Comparison of ENCODE assay signal across 8 cellular contexts in the genomic region with DNA sequence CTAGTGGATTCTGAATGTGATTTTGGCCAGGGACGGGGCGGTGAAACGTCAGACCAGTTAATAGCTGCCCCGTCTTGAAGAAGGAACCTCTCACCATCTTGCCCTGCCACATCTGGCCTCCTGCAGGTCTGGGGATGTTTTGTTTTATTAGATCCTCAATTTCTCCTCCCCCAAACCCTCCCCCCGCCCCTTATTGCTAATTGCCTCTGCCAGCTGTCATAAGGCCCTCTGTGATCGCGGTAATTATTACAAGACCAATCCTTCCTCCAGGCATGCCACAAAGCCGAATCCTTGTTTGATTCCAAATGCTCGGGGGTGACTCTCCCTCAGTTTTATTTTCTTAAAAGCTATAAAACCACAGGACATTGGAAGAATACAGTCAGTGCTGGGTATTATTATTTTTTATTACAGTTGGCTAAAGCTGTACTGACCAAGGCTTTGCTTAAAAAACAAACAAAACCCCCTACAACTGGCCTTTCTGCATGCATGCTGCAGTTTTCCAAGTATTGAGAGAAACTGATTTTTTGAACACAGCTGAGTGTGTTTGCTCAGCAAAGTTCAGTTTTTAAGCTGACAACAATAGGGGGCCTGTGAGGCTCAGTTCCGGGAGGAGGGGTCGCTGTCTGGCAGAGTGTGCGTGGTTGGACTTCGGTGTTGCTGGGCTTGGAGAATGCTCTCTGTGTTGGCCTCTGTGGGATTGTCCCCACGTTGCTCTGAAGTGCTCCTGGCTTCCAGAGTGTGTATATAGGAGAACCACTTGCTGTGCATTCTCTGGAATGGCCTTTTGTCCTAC. TPM values are rescaled to one million over a fixed set of nuclear protein-coding genes. Genes with fewer than 3 reads are reported as not detected.
DNase-seq lines count a peak whose midpoint lies in the region; ATAC-seq and TF ChIP-seq lines count a peak whose summit lies in the region.

No MANE protein-coding gene starts in this region.

- no peaks in the 10 kb centered on the region for H3K9me3 ChIP-seq in ovary

- H3K27me3 ChIP-seq in ACC112 (ENCODE audit: insufficient read depth, low read length) (no peaks in the 10 kb centered on the region), ovary (no peaks in the 10 kb centered on the region)

- no peak for ATAC-seq in GM18907 (IDR thresholded peaks at IDR 0.05; ENCODE audit: unreplicated experiment)
- ATAC-seq in GM21825 (IDR thresholded peaks at IDR 0.05; ENCODE audit: unreplicated experiment): no peak

- TF ChIP-seq POLR2A in GM10847 (IDR thresholded peaks at IDR 0.05; ENCODE audit: extremely low read depth, insufficient read length) (peak; percentile 43), ovary (IDR thresholded peaks at IDR 0.05) (no peak)

- H3K79me2 ChIP-seq in ACC112 (ENCODE audit: control insufficient read depth, insufficient read depth, low read length, unreplicated experiment): peaks cover 30% of the 10 kb centered on the region

- H3K36me3 ChIP-seq in ACC112 (ENCODE audit: insufficient read depth, low read length) (no peaks in the 10 kb centered on the region), ovary (no peaks in the 10 kb centered on the region)

- H3K27ac ChIP-seq in ACC112 (ENCODE audit: low read depth, low read length): no peak overlapping the region
- H3K27ac ChIP-seq in ovary: peak overlapping the region in 1 of 2 donors; percentile 17

- DNase-seq in OCI-M1 (lab: John Stamatoyannopoulos, UW) (peak; percentile 81), epidermal melanocyte (ENCODE audit: insufficient read length, low spot score) (peak; percentile 76), ovary (no peak), COLO668 (lab: John Stamatoyannopoulos, UW; ENCODE audit: unreplicated experiment) (no peak)

- peak overlapping the region; percentile 92 for H3K4me3 ChIP-seq in ACC112 (ENCODE audit: low read depth, low read length)
- H3K4me3 ChIP-seq in ovary: peak overlapping the region; percentile 85

- H3K4me1 ChIP-seq in ACC112 (ENCODE audit: control insufficient read depth, insufficient read depth, low read length, unreplicated experiment) (peaks cover 12% of the 10 kb centered on the region), ovary (ENCODE audit: insufficient read depth) (peaks cover 6% of the 10 kb centered on the region)

- TF ChIP-seq CTCF in ovary (IDR thresholded peaks at IDR 0.05): no peak

- intact Hi-C loops in ovary (cut with DNase I): loop anchor here (5.0 to 10.0 kb wide), 7 partner anchors 103 to 223 kb away; no protein-coding TSS in a partner anchor

- WGBS in ovary, 3 donors: 37 to 45% (median 39%) methylated on average over 14 of the region's 14 CpGs

- no peak for TF ChIP-seq EP300 in ovary (IDR thresholded peaks at IDR 0.05)

- H2AFZ ChIP-seq in ACC112 (ENCODE audit: low read length, unreplicated experiment): peak overlapping the region; percentile 83

RNA-seq across cellular contexts. Expression of a gene that starts 1.7 kb away (rescaled TPM):
- 10 to 100 TPM; 29.2 to 84.8 (median 39.5) TPM for total RNA-seq in ovary
- polyA plus RNA-seq in ovary: 10 to 100 TPM; 27.7 to 56.9 TPM

Comparison
In these comparisons a context has a peak if more than half of its experiments do, and no peak if none do; other contexts are left out.
1. DNase-seq: peak in OCI-M1 (single experiment) and epidermal melanocyte (single experiment); none in ovary (0 of 5) and COLO668 (single experiment).